Comparison of ENCODE assay signal across 1 cellular context in the genomic region with DNA sequence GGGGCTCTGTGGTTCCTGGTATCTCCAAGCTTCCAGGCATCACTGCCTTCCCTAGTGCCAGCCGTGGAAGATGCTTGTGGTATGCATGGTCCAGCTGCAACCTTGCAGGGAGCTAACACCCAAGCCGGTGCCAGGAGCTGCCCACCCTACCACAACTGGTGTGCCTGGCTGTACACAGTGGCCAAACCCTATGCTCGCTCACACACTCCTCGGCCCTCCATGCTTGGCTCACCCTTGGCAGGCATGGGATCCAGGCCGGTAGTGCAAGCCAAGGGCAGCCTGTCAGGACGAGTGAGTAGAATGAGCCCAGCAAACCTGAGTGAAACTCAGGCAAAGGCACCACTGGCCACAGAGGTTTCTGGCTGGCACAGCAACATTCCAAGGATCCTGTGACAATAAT.
TF ChIP-seq lines count a peak whose summit lies in the region.

No MANE protein-coding gene starts in this region.

TF ChIP-seq in GM23338, 12 proteins besides CTCF, POLR2A, EP300 and RAD21 (continued from another document):
- TF ChIP-seq, protein P1, sequence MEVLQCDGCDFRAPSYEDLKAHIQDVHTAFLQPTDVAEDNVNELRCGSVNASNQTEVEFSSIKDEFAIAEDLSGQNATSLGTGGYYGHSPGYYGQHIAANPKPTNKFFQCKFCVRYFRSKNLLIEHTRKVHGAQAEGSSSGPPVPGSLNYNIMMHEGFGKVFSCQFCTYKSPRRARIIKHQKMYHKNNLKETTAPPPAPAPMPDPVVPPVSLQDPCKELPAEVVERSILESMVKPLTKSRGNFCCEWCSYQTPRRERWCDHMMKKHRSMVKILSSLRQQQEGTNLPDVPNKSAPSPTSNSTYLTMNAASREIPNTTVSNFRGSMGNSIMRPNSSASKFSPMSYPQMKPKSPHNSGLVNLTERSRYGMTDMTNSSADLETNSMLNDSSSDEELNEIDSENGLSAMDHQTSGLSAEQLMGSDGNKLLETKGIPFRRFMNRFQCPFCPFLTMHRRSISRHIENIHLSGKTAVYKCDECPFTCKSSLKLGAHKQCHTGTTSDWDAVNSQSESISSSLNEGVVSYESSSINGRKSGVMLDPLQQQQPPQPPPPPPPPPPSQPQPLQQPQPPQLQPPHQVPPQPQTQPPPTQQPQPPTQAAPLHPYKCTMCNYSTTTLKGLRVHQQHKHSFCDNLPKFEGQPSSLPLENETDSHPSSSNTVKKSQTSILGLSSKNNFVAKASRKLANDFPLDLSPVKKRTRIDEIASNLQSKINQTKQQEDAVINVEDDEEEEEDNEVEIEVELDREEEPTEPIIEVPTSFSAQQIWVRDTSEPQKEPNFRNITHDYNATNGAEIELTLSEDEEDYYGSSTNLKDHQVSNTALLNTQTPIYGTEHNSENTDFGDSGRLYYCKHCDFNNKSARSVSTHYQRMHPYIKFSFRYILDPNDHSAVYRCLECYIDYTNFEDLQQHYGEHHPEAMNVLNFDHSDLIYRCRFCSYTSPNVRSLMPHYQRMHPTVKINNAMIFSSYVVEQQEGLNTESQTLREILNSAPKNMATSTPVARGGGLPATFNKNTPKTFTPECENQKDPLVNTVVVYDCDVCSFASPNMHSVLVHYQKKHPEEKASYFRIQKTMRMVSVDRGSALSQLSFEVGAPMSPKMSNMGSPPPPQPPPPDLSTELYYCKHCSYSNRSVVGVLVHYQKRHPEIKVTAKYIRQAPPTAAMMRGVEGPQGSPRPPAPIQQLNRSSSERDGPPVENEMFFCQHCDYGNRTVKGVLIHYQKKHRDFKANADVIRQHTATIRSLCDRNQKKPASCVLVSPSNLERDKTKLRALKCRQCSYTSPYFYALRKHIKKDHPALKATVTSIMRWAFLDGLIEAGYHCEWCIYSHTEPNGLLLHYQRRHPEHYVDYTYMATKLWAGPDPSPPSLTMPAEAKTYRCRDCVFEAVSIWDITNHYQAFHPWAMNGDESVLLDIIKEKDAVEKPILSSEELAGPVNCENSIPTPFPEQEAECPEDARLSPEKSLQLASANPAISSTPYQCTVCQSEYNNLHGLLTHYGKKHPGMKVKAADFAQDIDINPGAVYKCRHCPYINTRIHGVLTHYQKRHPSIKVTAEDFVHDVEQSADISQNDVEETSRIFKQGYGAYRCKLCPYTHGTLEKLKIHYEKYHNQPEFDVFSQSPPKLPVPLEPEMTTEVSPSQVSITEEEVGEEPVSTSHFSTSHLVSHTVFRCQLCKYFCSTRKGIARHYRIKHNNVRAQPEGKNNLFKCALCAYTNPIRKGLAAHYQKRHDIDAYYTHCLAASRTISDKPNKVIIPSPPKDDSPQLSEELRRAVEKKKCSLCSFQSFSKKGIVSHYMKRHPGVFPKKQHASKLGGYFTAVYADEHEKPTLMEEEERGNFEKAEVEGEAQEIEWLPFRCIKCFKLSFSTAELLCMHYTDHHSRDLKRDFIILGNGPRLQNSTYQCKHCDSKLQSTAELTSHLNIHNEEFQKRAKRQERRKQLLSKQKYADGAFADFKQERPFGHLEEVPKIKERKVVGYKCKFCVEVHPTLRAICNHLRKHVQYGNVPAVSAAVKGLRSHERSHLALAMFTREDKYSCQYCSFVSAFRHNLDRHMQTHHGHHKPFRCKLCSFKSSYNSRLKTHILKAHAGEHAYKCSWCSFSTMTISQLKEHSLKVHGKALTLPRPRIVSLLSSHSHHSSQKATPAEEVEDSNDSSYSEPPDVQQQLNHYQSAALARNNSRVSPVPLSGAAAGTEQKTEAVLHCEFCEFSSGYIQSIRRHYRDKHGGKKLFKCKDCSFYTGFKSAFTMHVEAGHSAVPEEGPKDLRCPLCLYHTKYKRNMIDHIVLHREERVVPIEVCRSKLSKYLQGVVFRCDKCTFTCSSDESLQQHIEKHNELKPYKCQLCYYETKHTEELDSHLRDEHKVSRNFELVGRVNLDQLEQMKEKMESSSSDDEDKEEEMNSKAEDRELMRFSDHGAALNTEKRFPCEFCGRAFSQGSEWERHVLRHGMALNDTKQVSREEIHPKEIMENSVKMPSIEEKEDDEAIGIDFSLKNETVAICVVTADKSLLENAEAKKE (CRISPR knock-in tag; IDR thresholded peaks at IDR 0.05) = no peak
- TF ChIP-seq POLR2AphosphoS5 (IDR thresholded peaks at IDR 0.05; ENCODE audit: low read depth) (no peak), EZH2 (IDR thresholded peaks at IDR 0.05; ENCODE audit: low read depth, unreplicated experiment) (no peak), NANOG (IDR thresholded peaks at IDR 0.05; ENCODE audit: borderline replicate concordance) (no peak), CREB1 (CRISPR knock-in tag; IDR thresholded peaks at IDR 0.05; ENCODE audit: low read depth) (no peak)
- TF ChIP-seq, protein P2, sequence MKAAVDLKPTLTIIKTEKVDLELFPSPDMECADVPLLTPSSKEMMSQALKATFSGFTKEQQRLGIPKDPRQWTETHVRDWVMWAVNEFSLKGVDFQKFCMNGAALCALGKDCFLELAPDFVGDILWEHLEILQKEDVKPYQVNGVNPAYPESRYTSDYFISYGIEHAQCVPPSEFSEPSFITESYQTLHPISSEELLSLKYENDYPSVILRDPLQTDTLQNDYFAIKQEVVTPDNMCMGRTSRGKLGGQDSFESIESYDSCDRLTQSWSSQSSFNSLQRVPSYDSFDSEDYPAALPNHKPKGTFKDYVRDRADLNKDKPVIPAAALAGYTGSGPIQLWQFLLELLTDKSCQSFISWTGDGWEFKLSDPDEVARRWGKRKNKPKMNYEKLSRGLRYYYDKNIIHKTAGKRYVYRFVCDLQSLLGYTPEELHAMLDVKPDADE (IDR thresholded peaks at IDR 0.05) = no peak
